30 cellular contexts compared by ENCODE assay signal in genomic region chrX:151920101-151920500, GRCh38. TPM values are rescaled to one million over a fixed set of nuclear protein-coding genes. Genes with fewer than 3 reads are reported as not detected.
"Had no signal": no experiment of that assay in that cellular context is flagged by ENCODE, and none has a peak within 500 bp of the region (broad histone marks: within the 10 kb centered on the region; RNA-seq: fewer than 3 reads in every experiment).

No MANE protein-coding gene starts in this region.

- DNase-seq: stimulated activated CD4-positive, alpha-beta T cell treated with anti-CD3 and anti-CD28 coated beads, Interleukin-2, amount 100 ng/mL, for 48 hours; stimulated activated CD4-positive, alpha-beta T cell treated with anti-CD3 and anti-CD28 coated beads, Interleukin-4, amount 100 ng/mL, for 1 hour; stimulated activated CD4-positive, alpha-beta T cell treated with anti-CD3 and anti-CD28 coated beads, Interleukin-4, amount 100 ng/mL, for 24 hours; stimulated activated CD4-positive, alpha-beta T cell treated with anti-CD3 and anti-CD28 coated beads, Interleukin-4, amount 100 ng/mL, for 4 hours; stimulated activated CD8-positive, alpha-beta memory T cell treated with anti-CD3 and anti-CD28 coated beads, Interleukin-4, amount 100 ng/mL, for 48 hours; stimulated activated naive B cell treated with anti-CD40 and anti-IgM and Interleukin-4, amounts not matched to agents 10 μg/mL and 1 μg/mL and 100 μg/mL, for 72 hours; stimulated activated naive CD4-positive, alpha-beta T cell; stimulated activated naive CD4-positive, alpha-beta T cell treated with Interleukin-2 at 50 U/mL for 16 hours; stimulated activated naive CD8-positive, alpha-beta T cell treated with anti-CD3 and anti-CD28 coated beads, Interleukin-15, amount 100 ng/mL, for 72 hours; stimulated activated naive CD8-positive, alpha-beta T cell treated with anti-CD3 and anti-CD28 coated beads, Interleukin-15, Interleukin-2, amounts not matched to agents 100 U/mL and 50 U/mL, for 24 hours; stomach; substantia nigra; testis; tibial artery; transverse colon; trophoblast cell; upper lobe of left lung; upper lobe of right lung; uterus had no signal

- H3K36me3 ChIP-seq: stomach, suprapubic skin, thoracic aorta, tibial artery, tibial nerve, transverse colon, upper lobe of left lung, upper lobe of right lung, uterus, vagina had no signal

- H3K4me1 ChIP-seq: stomach, suprapubic skin, testis, tibial artery, tibial nerve, transverse colon, upper lobe of left lung, upper lobe of right lung, uterus, vagina had no signal

- ATAC-seq: stimulated activated effector memory CD8-positive, alpha-beta T cell treated with anti-CD3 and anti-CD28 coated beads, Interleukin-12 subunit alpha, Interleukin-12 subunit beta, amount 100 ng/mL, for 72 hours; stimulated activated memory B cell treated with anti-CD40 and anti-IgM and Interleukin-4, amounts not matched to agents 10 μg/mL and 1 μg/mL and 100 μg/mL, for 72 hours; stimulated activated naive B cell treated with anti-CD40 and anti-IgM and Interleukin-4, amounts not matched to agents 10 μg/mL and 1 μg/mL and 100 μg/mL, for 72 hours; stimulated activated naive CD8-positive, alpha-beta T cell treated with anti-CD3 and anti-CD28 coated beads, Interleukin-15, amount 100 ng/mL, for 72 hours; stimulated activated naive CD8-positive, alpha-beta T cell treated with anti-CD3 and anti-CD28 coated beads, Interleukin-15, Interleukin-2, amounts not matched to agents 100 U/mL and 50 U/mL, for 24 hours; upper lobe of right lung had no signal

- H3K27me3 ChIP-seq: stomach, suprapubic skin, testis, tibial artery, tibial nerve, transverse colon, upper lobe of left lung, upper lobe of right lung, uterus, vagina had no signal

- H3K27ac ChIP-seq: stomach, suprapubic skin, testis, thoracic aorta, tibial artery, tibial nerve, transverse colon, upper lobe of left lung, upper lobe of right lung, uterus, vagina had no signal

- H3K9me3 ChIP-seq: stomach, suprapubic skin, testis, thoracic aorta, tibial artery, tibial nerve, transverse colon, upper lobe of left lung, upper lobe of right lung, uterus, vagina had no signal

- H3K4me3 ChIP-seq: stomach, suprapubic skin, testis, thoracic aorta, tibial artery, tibial nerve, transverse colon, upper lobe of left lung, upper lobe of right lung, uterus, vagina had no signal

RNA-seq across cellular contexts. Expression of gene MAGEA4, which starts 7.4 kb away (rescaled TPM):
- total RNA-seq: stomach, subcutaneous adipose tissue, suprapubic skin, temporal lobe, thoracic aorta, tibial nerve, transverse colon, upper lobe of left lung, upper lobe of right lung, ureter, urinary bladder, uterus, vagina had no signal
- polyA plus RNA-seq: stomach, thymus, urinary bladder had no signal
